In genomic region chr19:2266183-2266993, GRCh38 we compare ENCODE assay signal across 8 cellular contexts. TPM values are rescaled to one million over a fixed set of nuclear protein-coding genes. Genes with fewer than 3 reads are reported as not detected.
DNase-seq lines count a peak whose midpoint lies in the region; ATAC-seq, FAIRE-seq and TF ChIP-seq lines count a peak whose summit lies in the region.
"Had no signal": no experiment of that assay in that cellular context is flagged by ENCODE, and none has a peak within 500 bp of the region (broad histone marks: within the 10 kb centered on the region; RNA-seq: fewer than 3 reads in every experiment).

No MANE protein-coding gene starts in this region.

- H4K20me1 ChIP-seq in OCI-LY1 (ENCODE audit: insufficient read depth, low read length) (no peaks in the 10 kb centered on the region), fibroblast of lung (ENCODE audit: control insufficient read depth, extremely low read depth, insufficient read depth, low read length) (no peaks in the 10 kb centered on the region)

- H3K4me3 ChIP-seq in OCI-LY1 (ENCODE audit: low read depth, low read length, poor library complexity, severe bottlenecking): no peak overlapping the region
- no peak overlapping the region for H3K4me3 ChIP-seq in fibroblast of lung (replicated peaks in 1 of 4; ENCODE audit: control extremely low read depth in 1 of 4, insufficient read depth in 1 of 4, low read depth in 3 of 4, low read length in 4 of 4)

- no peak for ATAC-seq in GM18909 (IDR thresholded peaks at IDR 0.05; ENCODE audit: poor library complexity, unreplicated experiment)

- H3K4me2 ChIP-seq in OCI-LY1 (ENCODE audit: low read length) (peak overlapping the region; percentile 8; the same call in 1 of the 2 replicates), fibroblast of lung (ENCODE audit: extremely low read depth, insufficient read depth, low read length) (no peak overlapping the region)

- no peaks in the 10 kb centered on the region for H3K9me2 ChIP-seq in OCI-LY1 (ENCODE audit: low read depth, low read length)

- TF ChIP-seq CTCF in OCI-LY1 (IDR thresholded peaks at IDR 0.05; ENCODE audit: low read length) (no peak), fibroblast of lung (conservative IDR thresholded peaks at IDR 0.05 in 1 of 2, IDR thresholded peaks at IDR 0.05 in 1 of 2; ENCODE audit: low read depth in 1 of 2, low read length in 2 of 2) (no peak)

- FAIRE-seq in GM12891 (lab: Jason Lieb, UNC): peak; percentile 97
- FAIRE-seq: TTC549 had no signal

- H3K9me3 ChIP-seq in OCI-LY1 (ENCODE audit: low read length) (no peaks in the 10 kb centered on the region), fibroblast of lung (ENCODE audit: control insufficient read depth, insufficient read depth, low read depth, low read length) (no peaks in the 10 kb centered on the region)

- H3K79me2 ChIP-seq in OCI-LY1 (ENCODE audit: insufficient read depth, low read length) (peaks cover 19% of the 10 kb centered on the region), fibroblast of lung (ENCODE audit: control insufficient read depth, insufficient read depth, low read length) (peaks cover 19% of the 10 kb centered on the region)

- 0 out of 2 replicates have a peak, but pooled peaks have one; percentile 36 for TF ChIP-seq POLR2A in GM12891 (IDR thresholded peaks at IDR 0.05; ENCODE audit: low read depth, low read length)

- H2AFZ ChIP-seq in OCI-LY1 (ENCODE audit: low read length) (no peak overlapping the region), fibroblast of lung (ENCODE audit: low read length) (peak overlapping the region; percentile 73)

- H3K27ac ChIP-seq in OCI-LY1 (ENCODE audit: low read depth, low read length, poor library complexity, severe bottlenecking) (peak overlapping the region; percentile 79), fibroblast of lung (ENCODE audit: insufficient read depth, low read length) (no peak overlapping the region)

- H3K9ac ChIP-seq in OCI-LY1 (ENCODE audit: low read length) (peak overlapping the region; percentile 25; the same call in 1 of the 2 replicates), fibroblast of lung (ENCODE audit: insufficient read depth, low read length) (no peak overlapping the region)

- H3K4me1 ChIP-seq in OCI-LY1 (ENCODE audit: insufficient read depth, low read length, severe bottlenecking) (peaks cover 39% of the 10 kb centered on the region), fibroblast of lung (ENCODE audit: control insufficient read depth, extremely low read depth, insufficient read depth, low read length) (peaks cover 8% of the 10 kb centered on the region)

- H3K27me3 ChIP-seq in OCI-LY1 (ENCODE audit: insufficient read depth, low read length) (no peaks in the 10 kb centered on the region), fibroblast of lung (ENCODE audit: control insufficient read depth, insufficient read depth, low read length) (no peaks in the 10 kb centered on the region)

- DNase-seq in GM12891 (ENCODE audit: insufficient read length, low spot score): no peak
- peak; percentile 68 to 71 for DNase-seq in fibroblast of lung (ENCODE audit: low read depth in 2 of 2)
- peak; percentile 50 for DNase-seq in stimulated activated CD8-positive, alpha-beta memory T cell treated with anti-CD3 and anti-CD28 coated beads, Interleukin-4, amount 100 ng/mL, for 48 hours
- DNase-seq in NCI-H446 (lab: John Stamatoyannopoulos, UW): no peak

- peaks cover 17% of the 10 kb centered on the region for H3K36me3 ChIP-seq in OCI-LY1 (ENCODE audit: insufficient read depth, low read length)
- H3K36me3 ChIP-seq in fibroblast of lung (ENCODE audit: control insufficient read depth, insufficient read depth, low read length): no peaks in the 10 kb centered on the region

- peaks cover under 1% of the 10 kb centered on the region; the same call in 1 of the 2 replicates for H3F3A ChIP-seq in OCI-LY1 (ENCODE audit: insufficient read depth, low read length)

TF ChIP-seq in GM12891, 5 proteins besides CTCF, POLR2A, EP300 and RAD21:
- TF ChIP-seq POU2F2 (IDR thresholded peaks at IDR 0.05; ENCODE audit: low read depth, low read length): no peak
- peak; percentile 95 for TF ChIP-seq SPI1 (IDR thresholded peaks at IDR 0.05; ENCODE audit: low read depth, low read length)
- no peak for TF ChIP-seq POLR2AphosphoS5 (IDR thresholded peaks at IDR 0.05; ENCODE audit: low read depth, low read length)
- TF ChIP-seq PAX5 (IDR thresholded peaks at IDR 0.05; ENCODE audit: insufficient read depth, low read length, severe bottlenecking): no peak

RNA-seq across cellular contexts. Expression of gene JSRP1, which starts 10.2 kb away (rescaled TPM):
- polyA plus RNA-seq in GM12891 (2012; ENCODE audit: low read depth, missing spikeins): 0.41 TPM
- not detected in 2 replicates for total RNA-seq in fibroblast of lung
- not detected in 2 replicates for polyA plus RNA-seq in fibroblast of lung
- 0.64 and 0.88 TPM in 2 replicates for polyA plus RNA-seq in fibroblast of lung (2012)
- polyA minus RNA-seq in fibroblast of lung (ENCODE audit: low replicate concordance): not detected in 2 replicates

RNA-seq across cellular contexts. Expression of gene PEAK3, which starts 15.6 kb away (rescaled TPM):
- 0.49 TPM for polyA plus RNA-seq in GM12891 (2012; ENCODE audit: low read depth, missing spikeins)
- total RNA-seq in fibroblast of lung: not detected in 2 replicates
- not detected in 2 replicates for polyA plus RNA-seq in fibroblast of lung
- 0.06 and 0.08 TPM in 2 replicates for polyA plus RNA-seq in fibroblast of lung (2012)
- not detected in 2 replicates for polyA minus RNA-seq in fibroblast of lung (ENCODE audit: low replicate concordance)
- total RNA-seq: urinary bladder had no signal

RNA-seq across cellular contexts. Expression of gene AMH, which starts 17.3 kb away (rescaled TPM):
- polyA plus RNA-seq in GM12891 (2012; ENCODE audit: low read depth, missing spikeins): 0.19 TPM
- 0.26 and 0.33 TPM in 2 replicates for total RNA-seq in fibroblast of lung
- polyA plus RNA-seq in fibroblast of lung: 0.03 and 0.07 TPM in 2 replicates
- polyA plus RNA-seq in fibroblast of lung (2012): 0.28 and 0.51 TPM in 2 replicates
- not detected in 2 replicates for polyA minus RNA-seq in fibroblast of lung (ENCODE audit: low replicate concordance)
- total RNA-seq: urinary bladder had no signal

RNA-seq across cellular contexts. Expression of gene SF3A2, which starts 29.8 kb away (rescaled TPM):
- polyA plus RNA-seq in GM12891 (2012; ENCODE audit: low read depth, missing spikeins): 66.1 TPM
- 23.1 and 31.5 TPM in 2 replicates for total RNA-seq in fibroblast of lung
- 11.1 and 14.8 TPM in 2 replicates for polyA plus RNA-seq in fibroblast of lung
- polyA plus RNA-seq in fibroblast of lung (2012): 41.0 and 51.7 TPM in 2 replicates
- polyA minus RNA-seq in fibroblast of lung (ENCODE audit: low replicate concordance): 10.5 and 12.8 TPM in 2 replicates

RNA-seq across cellular contexts. Expression of gene PLEKHJ1, which starts 30.3 kb away (rescaled TPM):
- polyA plus RNA-seq in GM12891 (2012; ENCODE audit: low read depth, missing spikeins): 66.6 TPM
- total RNA-seq in fibroblast of lung: 46.0 and 61.3 TPM in 2 replicates
- polyA plus RNA-seq in fibroblast of lung: 34.9 and 41.3 TPM in 2 replicates
- 45.7 and 63.1 TPM in 2 replicates for polyA plus RNA-seq in fibroblast of lung (2012)
- polyA minus RNA-seq in fibroblast of lung (ENCODE audit: low replicate concordance): 54.4 and 130 TPM in 2 replicates

Comparison
In these comparisons a context has a peak if more than half of its experiments do, and no peak if none do; other contexts are left out.
1. DNase-seq: peak in fibroblast of lung (2 of 2) and stimulated activated CD8-positive, alpha-beta memory T cell treated with anti-CD3 and anti-CD28 coated beads, Interleukin-4, amount 100 ng/mL, for 48 hours (single experiment); none in GM12891 (single experiment) and NCI-H446 (0 of 2).